In genomic region chr10:22228167-22228938, GRCh38 we compare ENCODE assay signal across 8 cellular contexts. TPM values are rescaled to one million over a fixed set of nuclear protein-coding genes. Genes with fewer than 3 reads are reported as not detected.
A peak's percentile ranks its signal among the peaks of the same experiment; 100 is the strongest.
DNase-seq lines count a peak whose midpoint lies in the region; ATAC-seq, FAIRE-seq and TF ChIP-seq lines count a peak whose summit lies in the region.

No MANE protein-coding gene starts in this region.

- H2AFZ ChIP-seq in keratinocyte (ENCODE audit: control insufficient read depth, low read length): peak overlapping the region; percentile 93

- H3K27me3 ChIP-seq in keratinocyte (ENCODE audit: control insufficient read depth, extremely low read depth, insufficient read depth, low read length): no peaks in the 10 kb centered on the region
- no peaks in the 10 kb centered on the region for H3K27me3 ChIP-seq in suprapubic skin

- 43% methylated on average over 9 of the region's 9 CpGs for WGBS in suprapubic skin

- H3K4me1 Mint-ChIP-seq in T-helper 1 cell treated with Interleukin-12 subunit alpha and Interleukin-12 subunit beta and Interleukin-4 antibody, amounts not matched to agents 30 μg/mL and 1 μg/mL, for 36 hours (ENCODE audit: low read depth): peaks cover 25% of the 10 kb centered on the region
- peaks cover 15% of the 10 kb centered on the region for H3K4me1 Mint-ChIP-seq in activated naive CD8-positive, alpha-beta T cell (ENCODE audit: low read depth)

- peak overlapping the region; percentile 91 for H3K4me3 Mint-ChIP-seq in T-helper 1 cell treated with Interleukin-12 subunit alpha and Interleukin-12 subunit beta and Interleukin-4 antibody, amounts not matched to agents 30 μg/mL and 1 μg/mL, for 36 hours
- H3K4me3 Mint-ChIP-seq in activated naive CD8-positive, alpha-beta T cell: peak overlapping the region; percentile 87

- no peaks in the 10 kb centered on the region for H3K9me1 ChIP-seq in keratinocyte (ENCODE audit: control insufficient read depth, extremely low read depth, insufficient read depth, low read length)

- peak overlapping the region; percentile 87 for H3K4me2 ChIP-seq in keratinocyte (ENCODE audit: control insufficient read depth, extremely low read depth, insufficient read depth, low read depth, low read length)

- peaks cover 4% of the 10 kb centered on the region for H3K4me1 ChIP-seq in keratinocyte (ENCODE audit: control insufficient read depth, extremely low read depth, insufficient read depth, low read length)
- peaks cover 8% of the 10 kb centered on the region for H3K4me1 ChIP-seq in suprapubic skin

- no peak for TF ChIP-seq POLR2A in suprapubic skin (IDR thresholded peaks at IDR 0.05)

- H3K36me3 ChIP-seq in keratinocyte (ENCODE audit: control insufficient read depth in 2 of 2, extremely low read depth in 1 of 2, insufficient read depth in 2 of 2, low read length in 2 of 2): no peaks in the 10 kb centered on the region
- no peaks in the 10 kb centered on the region for H3K36me3 ChIP-seq in suprapubic skin

- peaks cover 3% of the 10 kb centered on the region for H3K36me3 Mint-ChIP-seq in T-helper 1 cell treated with Interleukin-12 subunit alpha and Interleukin-12 subunit beta and Interleukin-4 antibody, amounts not matched to agents 30 μg/mL and 1 μg/mL, for 36 hours (ENCODE audit: low read depth)
- H3K36me3 Mint-ChIP-seq in activated naive CD8-positive, alpha-beta T cell: no peaks in the 10 kb centered on the region

- H3K9ac ChIP-seq in keratinocyte (ENCODE audit: control insufficient read depth, extremely low read depth, insufficient read depth, low read length): peak overlapping the region; percentile 61

- ATAC-seq in HG02763 (IDR thresholded peaks at IDR 0.05; ENCODE audit: unreplicated experiment) (no peak), HG03354 (IDR thresholded peaks at IDR 0.05; ENCODE audit: poor library complexity, severe bottlenecking, unreplicated experiment) (no peak), HG02759 (IDR thresholded peaks at IDR 0.05; ENCODE audit: unreplicated experiment) (no peak)

- DNase-seq in T-helper 1 cell (no peak), keratinocyte (ENCODE audit: low read depth, low spot score) (no peak), suprapubic skin (ENCODE audit: low spot score in 2 of 2) (no peak)

- peaks cover 12% of the 10 kb centered on the region for H3K27me3 Mint-ChIP-seq in T-helper 1 cell treated with Interleukin-12 subunit alpha and Interleukin-12 subunit beta and Interleukin-4 antibody, amounts not matched to agents 30 μg/mL and 1 μg/mL, for 36 hours (ENCODE audit: low read depth)
- peaks cover 3% of the 10 kb centered on the region for H3K27me3 Mint-ChIP-seq in activated naive CD8-positive, alpha-beta T cell

- H3K4me3 ChIP-seq in keratinocyte (ENCODE audit: control insufficient read depth in 2 of 3, extremely low read depth in 1 of 3, insufficient read depth in 2 of 3, low read depth in 1 of 3, low read length in 3 of 3) (peak overlapping the region; percentile 49 to 86 (median 70)), suprapubic skin (peak overlapping the region; percentile 77)

- dilution Hi-C loops in keratinocyte (cut with MboI; ENCODE audit: extremely low pct_ligation_motif_present, low sequenced_read_pairs): no loop called here

- H4K20me1 ChIP-seq in keratinocyte (ENCODE audit: control insufficient read depth, extremely low read depth, insufficient read depth, low read length): no peaks in the 10 kb centered on the region

- FAIRE-seq in keratinocyte (lab: Jason Lieb, UNC): no peak

- H3K9me3 Mint-ChIP-seq in T-helper 1 cell treated with Interleukin-12 subunit alpha and Interleukin-12 subunit beta and Interleukin-4 antibody, amounts not matched to agents 30 μg/mL and 1 μg/mL, for 36 hours: peaks cover 1% of the 10 kb centered on the region
- no peaks in the 10 kb centered on the region for H3K9me3 Mint-ChIP-seq in activated naive CD8-positive, alpha-beta T cell (ENCODE audit: low read depth)

- H3K79me2 ChIP-seq in keratinocyte (ENCODE audit: control insufficient read depth, insufficient read depth, low read length): no peaks in the 10 kb centered on the region

- TF ChIP-seq EP300 in suprapubic skin (IDR thresholded peaks at IDR 0.05): no peak

- H3K27ac ChIP-seq in keratinocyte (ENCODE audit: control insufficient read depth, insufficient read depth, low read length): no peak overlapping the region
- peak overlapping the region; percentile 93 for H3K27ac ChIP-seq in suprapubic skin

- no peak for TF ChIP-seq CTCF in keratinocyte (optimal IDR thresholded peaks at IDR 0.05 in 1 of 3, IDR thresholded peaks at IDR 0.05 in 1 of 3, conservative IDR thresholded peaks at IDR 0.05 in 1 of 3; ENCODE audit: extremely low read depth in 1 of 3, insufficient read depth in 2 of 3, low read length in 3 of 3)
- TF ChIP-seq CTCF in suprapubic skin (IDR thresholded peaks at IDR 0.05): no peak

- H3K27ac Mint-ChIP-seq in T-helper 1 cell treated with Interleukin-12 subunit alpha and Interleukin-12 subunit beta and Interleukin-4 antibody, amounts not matched to agents 30 μg/mL and 1 μg/mL, for 36 hours: peak overlapping the region; percentile 71
- H3K27ac Mint-ChIP-seq in activated naive CD8-positive, alpha-beta T cell: peak overlapping the region; percentile 75

- H3K9me3 ChIP-seq in keratinocyte (ENCODE audit: control insufficient read depth, low read depth, low read length) (no peaks in the 10 kb centered on the region), suprapubic skin (no peaks in the 10 kb centered on the region)

RNA-seq across cellular contexts. Expression of gene EBLN1, which starts 10.5 kb away (rescaled TPM):
- not detected in 3 replicates for polyA plus RNA-seq in keratinocyte
- polyA plus RNA-seq in keratinocyte (2011; ENCODE audit: low read depth): not detected
- not detected in 2 replicates for polyA plus RNA-seq in keratinocyte (2011; cell fraction: cytosol; rRNA removed)
- polyA plus RNA-seq in keratinocyte (2011; cell fraction: nucleus; rRNA removed): not detected in 2 replicates
- polyA plus RNA-seq in keratinocyte (2012; ENCODE audit: low replicate concordance): not detected in 2 replicates
- not detected in 3 replicates for polyA minus RNA-seq in keratinocyte
- polyA minus RNA-seq in keratinocyte (2011; cell fraction: cytosol; rRNA and poly(A)+ RNA removed): not detected
- not detected in 2 replicates for polyA minus RNA-seq in keratinocyte (2011; cell fraction: nucleus; rRNA and poly(A)+ RNA removed)
- total RNA-seq in suprapubic skin: not detected
